ENCODE assay signal across 1 cellular context in genomic region chr11:36325403-36325802, GRCh38. TPM values are rescaled to one million over a fixed set of nuclear protein-coding genes. Genes with fewer than 3 reads are reported as not detected.
"Had no signal": no experiment of that assay in that cellular context is flagged by ENCODE, and none has a peak within 500 bp of the region (broad histone marks: within the 10 kb centered on the region; RNA-seq: fewer than 3 reads in every experiment).

No MANE protein-coding gene starts in this region.

RNA-seq across cellular contexts. Expression of gene PRR5L, which starts 29.3 kb away (rescaled TPM):
- total RNA-seq: OCI-LY7 had no signal
